22 cellular contexts compared by ENCODE assay signal in genomic region chr18:48690494-48690893, GRCh38.
DNase-seq lines count a peak whose midpoint lies in the region; ATAC-seq, FAIRE-seq and TF ChIP-seq lines count a peak whose summit lies in the region.
"Had no signal": no experiment of that assay in that cellular context is flagged by ENCODE, and none has a peak within 500 bp of the region (broad histone marks: within the 10 kb centered on the region; RNA-seq: fewer than 3 reads in every experiment).

No MANE protein-coding gene starts in this region.

- H3K9ac ChIP-seq in astrocyte (ENCODE audit: low read length), result no peak overlapping the region

- no peak for ATAC-seq in HG02642 (IDR thresholded peaks at IDR 0.05; ENCODE audit: poor library complexity, unreplicated experiment)
- ATAC-seq: A549 had no signal

- H3K36me3 ChIP-seq in astrocyte (ENCODE audit: insufficient read depth, low read length), result peaks cover 4% of the 10 kb centered on the region
- no peaks in the 10 kb centered on the region for H3K36me3 ChIP-seq in A673 (ENCODE audit: insufficient read depth, low read length, poor library complexity, severe bottlenecking)

- no peak overlapping the region for H2AFZ ChIP-seq in astrocyte (ENCODE audit: low read depth, low read length)

- H3K9me3 ChIP-seq in astrocyte (ENCODE audit: insufficient read depth, low read depth, low read length) (no peaks in the 10 kb centered on the region), A673 (ENCODE audit: low read depth, low read length, poor library complexity, severe bottlenecking) (no peaks in the 10 kb centered on the region)
- H3K9me3 ChIP-seq: A549 had no signal

- no peak overlapping the region for H3K4me2 ChIP-seq in astrocyte (ENCODE audit: low read length)
- H3K4me2 ChIP-seq: A549 had no signal

- intact Hi-C loops in posterior vena cava (cut with DNase I), result no loop called here
- intact Hi-C loops in A673 (cut with micrococcal nuclease; ENCODE audit: unreplicated experiment), result no loop called here

- H3K4me1 Mint-ChIP-seq in astrocyte (ENCODE audit: low read depth, unreplicated experiment) (peaks cover 13% of the 10 kb centered on the region), endothelial cell (ENCODE audit: unreplicated experiment) (peaks cover 45% of the 10 kb centered on the region)
- H3K4me1 Mint-ChIP-seq: CD4-positive, alpha-beta memory T cell had no signal

- H3K4me3 ChIP-seq in astrocyte (ENCODE audit: insufficient read depth, low read depth, low read length) (no peak overlapping the region), A673 (ENCODE audit: low read depth, low read length, poor library complexity, severe bottlenecking) (no peak overlapping the region)
- H3K4me3 ChIP-seq: A549 had no signal

- H4K20me1 ChIP-seq in astrocyte (ENCODE audit: insufficient read depth, low read length), result peaks cover 30% of the 10 kb centered on the region

- CTCF ChIA-PET in A673 (lab: Charles Lee), result no interaction called here

- peak overlapping the region; percentile 60 for H3K27ac Mint-ChIP-seq in astrocyte (ENCODE audit: unreplicated experiment)
- H3K27ac Mint-ChIP-seq in endothelial cell (ENCODE audit: unreplicated experiment), result no peak overlapping the region
- H3K27ac Mint-ChIP-seq: CD4-positive, alpha-beta memory T cell had no signal

- TF ChIP-seq CTCF in astrocyte (IDR thresholded peaks at IDR 0.05; ENCODE audit: insufficient read depth, low read depth, low read length) (no peak), endothelial cell (IDR thresholded peaks at IDR 0.05; ENCODE audit: unreplicated experiment) (no peak), A673 (conservative IDR thresholded peaks at IDR 0.05; ENCODE audit: low read depth, low read length) (no peak)

- BruUV-seq in A673 (replicated peaks; lab: Mats Ljungman, UMichigan), result no TSS peak

- H3K4me3 Mint-ChIP-seq in astrocyte (ENCODE audit: unreplicated experiment) (no peak overlapping the region), endothelial cell (ENCODE audit: unreplicated experiment) (peak overlapping the region; percentile 28)
- H3K4me3 Mint-ChIP-seq: CD4-positive, alpha-beta memory T cell had no signal

- H3K27ac ChIP-seq in astrocyte (ENCODE audit: low read depth, low read length), result no peak overlapping the region
- H3K27ac ChIP-seq in A673 (ENCODE audit: low read depth, low read length, poor library complexity, severe bottlenecking), result no peak overlapping the region
- H3K27ac ChIP-seq: A549 had no signal

- H3K9me3 Mint-ChIP-seq in astrocyte (ENCODE audit: unreplicated experiment) (peaks cover 2% of the 10 kb centered on the region), endothelial cell (ENCODE audit: unreplicated experiment) (no peaks in the 10 kb centered on the region)
- H3K9me3 Mint-ChIP-seq: CD4-positive, alpha-beta memory T cell had no signal

- H3K4me1 ChIP-seq in astrocyte (ENCODE audit: insufficient read depth, low read length), result no peaks in the 10 kb centered on the region
- no peaks in the 10 kb centered on the region for H3K4me1 ChIP-seq in A673 (ENCODE audit: insufficient read depth, low read length, poor library complexity, severe bottlenecking)

- H3K36me3 Mint-ChIP-seq in astrocyte (ENCODE audit: low read depth, unreplicated experiment) (peaks cover 45% of the 10 kb centered on the region), endothelial cell (ENCODE audit: low read depth, unreplicated experiment) (peaks cover 19% of the 10 kb centered on the region)
- H3K36me3 Mint-ChIP-seq: CD4-positive, alpha-beta memory T cell had no signal

- DNase-seq in KBM-7, result peak; percentile 15
- DNase-seq in astrocyte (ENCODE audit: low read depth), result no peak
- no peak for DNase-seq in endothelial cell (ENCODE audit: low spot score)
- peak; percentile 44 for DNase-seq in posterior vena cava (ENCODE audit: low spot score)
- DNase-seq in NCI-H2029 treated with DMSO at 0.1 percent for 48 hours (lab: John Stamatoyannopoulos, UW), result no peak
- DNase-seq in central memory CD4-positive, alpha-beta T cell, result no peak
- no peak for DNase-seq in A673 (ENCODE audit: low spot score)
- DNase-seq: 8988T; C1 segment of cervical spinal cord; Calu3; CD4-positive, alpha-beta memory T cell; COR-L47; DMS53; DMS79 treated with DMSO at 0.1 percent for 48 hours; GF-D8; GOT3; H7; HCEC 1CT had no signal

- H3K27me3 ChIP-seq in astrocyte (ENCODE audit: insufficient read depth, low read length), result no peaks in the 10 kb centered on the region
- H3K27me3 ChIP-seq in A673 (replicated peaks; ENCODE audit: insufficient read depth, low read depth, low read length, poor library complexity), result no peaks in the 10 kb centered on the region

- FAIRE-seq in astrocyte (lab: Jason Lieb, UNC), result no peak
- FAIRE-seq: A549, GM12891, GM18507 had no signal

- no peaks in the 10 kb centered on the region for H3K79me2 ChIP-seq in astrocyte (ENCODE audit: insufficient read depth, low read length)

- POLR2A ChIA-PET in A673 (lab: Charles Lee; ENCODE audit: low non-redundant PET), result no interaction called here

- no peaks in the 10 kb centered on the region for H3K27me3 Mint-ChIP-seq in astrocyte (ENCODE audit: low read depth, unreplicated experiment)
- H3K27me3 Mint-ChIP-seq in endothelial cell (ENCODE audit: unreplicated experiment), result peaks cover 7% of the 10 kb centered on the region

- in situ Hi-C loops in KBM-7 (cut with MboI; ENCODE audit: low pct_unique_long_range_greater_than_20kb, low sequenced_read_pairs), result loop anchor here (25.0 kb wide), 2 partner anchors 747 to 1172 kb away; no protein-coding TSS in a partner anchor

Comparison
In these comparisons a context has a peak if more than half of its experiments do, and no peak if none do; other contexts are left out.
1. DNase-seq: peak in KBM-7 (single experiment) and posterior vena cava (single experiment); none in astrocyte (single experiment), endothelial cell (single experiment), NCI-H2029 treated with DMSO at 0.1 percent for 48 hours (single experiment), central memory CD4-positive, alpha-beta T cell (single experiment) and A673 (single experiment).